ENCODE assay signal across 18 cellular contexts in the genomic region with DNA sequence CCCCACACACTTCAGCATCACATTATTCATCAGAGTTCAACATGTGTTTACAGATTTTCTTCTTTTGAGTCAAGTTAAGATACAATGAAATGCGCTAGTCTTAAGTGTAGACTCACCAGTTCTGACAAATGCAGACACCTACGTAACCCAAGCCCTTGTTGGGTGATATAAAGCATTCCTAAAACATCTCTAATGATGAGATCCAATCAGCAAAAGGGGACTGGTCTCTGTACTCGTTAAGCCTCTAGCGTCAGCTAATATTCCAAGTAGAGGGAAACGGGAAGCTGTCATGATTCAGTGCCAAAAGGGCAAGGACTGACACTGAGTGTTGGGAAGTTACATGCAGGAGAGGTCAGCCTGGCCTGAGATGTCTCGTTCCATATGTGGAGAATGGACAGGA. TPM values are rescaled to one million over a fixed set of nuclear protein-coding genes. Genes with fewer than 3 reads are reported as not detected.
DNase-seq lines count a peak whose midpoint lies in the region; ATAC-seq, FAIRE-seq and TF ChIP-seq lines count a peak whose summit lies in the region.
"Had no signal": no experiment of that assay in that cellular context is flagged by ENCODE, and none has a peak within 500 bp of the region (broad histone marks: within the 10 kb centered on the region; RNA-seq: fewer than 3 reads in every experiment).

No MANE protein-coding gene starts in this region.

- H3K27ac ChIP-seq in Karpas-422 (ENCODE audit: low read length) (no peak overlapping the region), astrocyte (ENCODE audit: low read depth, low read length) (no peak overlapping the region)
- no peak overlapping the region for H3K27ac ChIP-seq in CD4-positive, alpha-beta memory T cell (ENCODE audit: low read depth, low read length)

- CTCF ChIA-PET in CD4-positive, alpha-beta memory T cell (lab: Charles Lee; ENCODE audit: partially characterized antibody), result interaction anchor here (1.1 kb wide), 1 partner anchor 75 kb away, joined by 5 read pairs; no protein-coding TSS in a partner anchor

- H3K9me3 ChIP-seq in Karpas-422 (ENCODE audit: low read length) (no peaks in the 10 kb centered on the region), astrocyte (ENCODE audit: insufficient read depth, low read depth, low read length) (no peaks in the 10 kb centered on the region)
- H3K9me3 ChIP-seq in CD4-positive, alpha-beta memory T cell (ENCODE audit: control insufficient read depth in 1 of 2, low read length in 2 of 2), result no peaks in the 10 kb centered on the region
- H3K9me3 ChIP-seq: MG63 had no signal

- H3K27me3 Mint-ChIP-seq in astrocyte (ENCODE audit: low read depth, unreplicated experiment), result no peaks in the 10 kb centered on the region
- H3K27me3 Mint-ChIP-seq in neural crest cell (ENCODE audit: low read depth), result no peaks in the 10 kb centered on the region
- H3K27me3 Mint-ChIP-seq in CD4-positive, alpha-beta memory T cell, result peaks cover 1 to 9% of the 10 kb centered on the region in 2 donors

- H3K9me3 Mint-ChIP-seq in astrocyte (ENCODE audit: unreplicated experiment) (no peaks in the 10 kb centered on the region), neural crest cell (no peaks in the 10 kb centered on the region)
- peaks cover 0 to 2% (median 0%) of the 10 kb centered on the region in 8 donors for H3K9me3 Mint-ChIP-seq in CD4-positive, alpha-beta memory T cell
- H3K9me3 Mint-ChIP-seq: CD8-positive, alpha-beta memory T cell had no signal

- H3K27me3 ChIP-seq in Karpas-422 (ENCODE audit: low read length) (0 out of 2 replicates have a peak, but pooled peaks cover 4% of the 10 kb centered on the region), astrocyte (ENCODE audit: insufficient read depth, low read length) (peaks cover 5% of the 10 kb centered on the region)
- no peaks in the 10 kb centered on the region for H3K27me3 ChIP-seq in CD4-positive, alpha-beta memory T cell (ENCODE audit: insufficient read depth, low read length)

- peak; percentile 25 for ATAC-seq in left ventricle myocardium superior

- H3K4me1 ChIP-seq in Karpas-422 (ENCODE audit: low read length) (peaks cover 11% of the 10 kb centered on the region), astrocyte (ENCODE audit: insufficient read depth, low read length) (no peaks in the 10 kb centered on the region)
- no peaks in the 10 kb centered on the region for H3K4me1 ChIP-seq in CD4-positive, alpha-beta memory T cell (ENCODE audit: insufficient read depth, low read length)

- no peak for FAIRE-seq in astrocyte (lab: Jason Lieb, UNC)
- FAIRE-seq: H54 had no signal

- peak; percentile 34 for DNase-seq in Karpas-422
- DNase-seq in astrocyte (ENCODE audit: low read depth), result peak; percentile 85
- no peak for DNase-seq in left ventricle myocardium superior
- DNase-seq in neural crest cell (ENCODE audit: low read depth, low spot score), result no peak
- DNase-seq in HuH-7 (ENCODE audit: low spot score), result no peak
- no peak for DNase-seq in Ammon's horn (ENCODE audit: low spot score)
- no peak for DNase-seq in CD4-positive, alpha-beta memory T cell
- DNase-seq: CD8-positive, alpha-beta memory T cell; KBM-7; MG63; NCI-H1092 treated with DMSO at 0.1 percent for 48 hours; NCI-H1694; NCI-H2107; NCI-H226; NCI-H526 treated with DMSO at 0.1 percent for 48 hours had no signal

- H3K79me2 ChIP-seq in Karpas-422 (ENCODE audit: low read length) (no peaks in the 10 kb centered on the region), astrocyte (ENCODE audit: insufficient read depth, low read length) (no peaks in the 10 kb centered on the region)

- no peaks in the 10 kb centered on the region for H3K36me3 ChIP-seq in Karpas-422 (ENCODE audit: insufficient read depth, low read length)
- H3K36me3 ChIP-seq in astrocyte (ENCODE audit: insufficient read depth, low read length), result no peaks in the 10 kb centered on the region
- H3K36me3 ChIP-seq in CD4-positive, alpha-beta memory T cell (ENCODE audit: insufficient read depth, low read length), result no peaks in the 10 kb centered on the region
- H3K36me3 ChIP-seq: MG63 had no signal

- H3K4me2 ChIP-seq in Karpas-422 (ENCODE audit: low read depth, low read length, poor library complexity, severe bottlenecking), result no peak overlapping the region
- H3K4me2 ChIP-seq in astrocyte (ENCODE audit: low read length), result no peak overlapping the region

- POLR2A ChIA-PET in CD4-positive, alpha-beta memory T cell (lab: Charles Lee; ENCODE audit: partially characterized antibody), result no interaction called here

- H4K20me1 ChIP-seq in Karpas-422 (ENCODE audit: insufficient read depth, low read depth, low read length) (no peaks in the 10 kb centered on the region), astrocyte (ENCODE audit: insufficient read depth, low read length) (no peaks in the 10 kb centered on the region)

- H3K9me2 ChIP-seq in Karpas-422 (replicated peaks; ENCODE audit: insufficient read depth, low read length), result no peaks in the 10 kb centered on the region

- H3K36me3 Mint-ChIP-seq in astrocyte (ENCODE audit: low read depth, unreplicated experiment), result no peaks in the 10 kb centered on the region
- H3K36me3 Mint-ChIP-seq in neural crest cell (ENCODE audit: low read depth), result peaks cover 3% of the 10 kb centered on the region
- no peaks in the 10 kb centered on the region for H3K36me3 Mint-ChIP-seq in CD4-positive, alpha-beta memory T cell
- H3K36me3 Mint-ChIP-seq: CD8-positive, alpha-beta memory T cell had no signal

- H3K9ac ChIP-seq in Karpas-422 (ENCODE audit: low read length), result no peak overlapping the region
- H3K9ac ChIP-seq in astrocyte (ENCODE audit: low read length), result no peak overlapping the region

- TF ChIP-seq CTCF in astrocyte (IDR thresholded peaks at IDR 0.05; ENCODE audit: insufficient read depth, low read depth, low read length), result no peak
- no peak for TF ChIP-seq CTCF in neural crest cell (conservative IDR thresholded peaks at IDR 0.05)

- H3K4me3 Mint-ChIP-seq in astrocyte (ENCODE audit: unreplicated experiment), result no peak overlapping the region
- no peak overlapping the region for H3K4me3 Mint-ChIP-seq in neural crest cell
- H3K4me3 Mint-ChIP-seq in CD4-positive, alpha-beta memory T cell, result no peak overlapping the region
- H3K4me3 Mint-ChIP-seq: CD8-positive, alpha-beta memory T cell had no signal

- H3K4me1 Mint-ChIP-seq in astrocyte (ENCODE audit: low read depth, unreplicated experiment) (peaks cover 1% of the 10 kb centered on the region), neural crest cell (peaks cover 62% of the 10 kb centered on the region)
- no peaks in the 10 kb centered on the region for H3K4me1 Mint-ChIP-seq in CD4-positive, alpha-beta memory T cell
- H3K4me1 Mint-ChIP-seq: CD8-positive, alpha-beta memory T cell had no signal

- H3K27ac Mint-ChIP-seq in astrocyte (ENCODE audit: unreplicated experiment) (no peak overlapping the region), neural crest cell (ENCODE audit: unreplicated experiment) (peak overlapping the region; percentile 31)
- no peak overlapping the region for H3K27ac Mint-ChIP-seq in CD4-positive, alpha-beta memory T cell

- H2AFZ ChIP-seq in Karpas-422 (ENCODE audit: low read length), result no peak overlapping the region
- H2AFZ ChIP-seq in astrocyte (ENCODE audit: low read depth, low read length), result no peak overlapping the region

- H3K4me3 ChIP-seq in Karpas-422 (ENCODE audit: low read length), result no peak overlapping the region
- no peak overlapping the region for H3K4me3 ChIP-seq in astrocyte (ENCODE audit: insufficient read depth, low read depth, low read length)
- H3K4me3 ChIP-seq in CD4-positive, alpha-beta memory T cell (ENCODE audit: low read length in 2 of 2), result no peak overlapping the region
- H3K4me3 ChIP-seq: MG63 had no signal

- intact Hi-C loops in left ventricle myocardium superior (cut with micrococcal nuclease), result no loop called here
- intact Hi-C loops in CD4-positive, alpha-beta memory T cell (cut with micrococcal nuclease), result no loop called here

RNA-seq across cellular contexts. Expression of a gene that starts 38.7 kb away (rescaled TPM):
- not detected in 2 replicates for total RNA-seq in Karpas-422 (2014; rRNA removed; shearing (Covaris generic); ENCODE audit: low replicate concordance)
- total RNA-seq in astrocyte (0.45 and 0.72 TPM in 2 replicates), left ventricle myocardium superior (2.4 TPM), neural crest cell (60.7 and 61.5 TPM in 2 replicates)
- total RNA-seq in CD4-positive, alpha-beta memory T cell, result not detected
- not detected for polyA plus RNA-seq in CD4-positive, alpha-beta memory T cell
- total RNA-seq: CD8-positive, alpha-beta memory T cell; HT1080 had no signal
- polyA plus RNA-seq: BJ; CD8-positive, alpha-beta memory T cell had no signal

Comparison
In these comparisons a context has a peak if more than half of its experiments do, and no peak if none do; other contexts are left out.
1. DNase-seq: peak in Karpas-422 (single experiment) and astrocyte (single experiment); none in left ventricle myocardium superior (single experiment), neural crest cell (single experiment), HuH-7 (single experiment), Ammon's horn (single experiment) and CD4-positive, alpha-beta memory T cell (0 of 5).
2. RNA of a gene that starts 38.7 kb away (total RNA-seq): 60.7 to 61.5 TPM in neural crest cell; 2.4 TPM in left ventricle myocardium superior (single experiment), 0.45 to 0.72 TPM in astrocyte, not detected in Karpas-422 and not detected in CD4-positive, alpha-beta memory T cell; every median in the first group is over 10 times any median in the second.